ENCODE assay signal across 16 cellular contexts in genomic region chr2:42030196-42030759, GRCh38. TPM values are rescaled to one million over a fixed set of nuclear protein-coding genes. Genes with fewer than 3 reads are reported as not detected.
A peak's percentile ranks its signal among the peaks of the same experiment; 100 is the strongest.
DNase-seq lines count a peak whose midpoint lies in the region; ATAC-seq and TF ChIP-seq lines count a peak whose summit lies in the region.
"Had no signal": no experiment of that assay in that cellular context is flagged by ENCODE, and none has a peak within 500 bp of the region (broad histone marks: within the 10 kb centered on the region; RNA-seq: fewer than 3 reads in every experiment).

No MANE protein-coding gene starts in this region.

- DNase-seq in H9 (peak; percentile 57), left kidney (ENCODE audit: low read depth, low spot score) (peak; percentile 84), SK-N-DZ (ENCODE audit: low spot score) (no peak)
- no peak for DNase-seq in activated naive CD8-positive, alpha-beta T cell treated with anti-CD3 and anti-CD28 coated beads for 36 hours
- DNase-seq: CD4-positive, alpha-beta memory T cell; Kasumi-1; NCI-H1105; NK-92 treated with Interleukin-12 subunit alpha and Interleukin-12 subunit beta, amount 100 ng/mL, for 24 hours; ovary had no signal

- H2BK20ac ChIP-seq in H9 (ENCODE audit: low read depth, low read length, poor library complexity, severe bottlenecking) = no peak overlapping the region

- no CpG with 5 or more reads among the region's 19 CpGs for WGBS in H9 (ENCODE audit: extremely low coverage, insufficient read length, low lambda C conversion rate)

- H3K27ac ChIP-seq in H9 (ENCODE audit: insufficient read length, low read depth, low read length) = no peak overlapping the region
- peak overlapping the region; percentile 11 for H3K27ac ChIP-seq in temporal lobe (ENCODE audit: low read depth, low read length)
- H3K27ac ChIP-seq: ovary, RWPE1 had no signal

- H2BK15ac ChIP-seq in H9 (ENCODE audit: low read depth, low read length) = no peak overlapping the region

- no peaks in the 10 kb centered on the region for H4K20me1 ChIP-seq in H9 (ENCODE audit: control insufficient read depth, insufficient read depth, insufficient read length)

- no peak overlapping the region for H3K23ac ChIP-seq in H9 (ENCODE audit: insufficient read length, low read depth, low read length)

- H3T11ph ChIP-seq in H9 (ENCODE audit: low read length) = no peak overlapping the region

- no peak overlapping the region for H3K4me2 ChIP-seq in H9 (ENCODE audit: insufficient read depth, insufficient read length, low read length)

- H4K5ac ChIP-seq in H9 (ENCODE audit: insufficient read length, low read depth, low read length) = no peak overlapping the region

- ATAC-seq in HG03439 (IDR thresholded peaks at IDR 0.05; ENCODE audit: unreplicated experiment) = no peak
- ATAC-seq: activated CD4-positive, CD25-positive, alpha-beta regulatory T cell treated with anti-CD3 and anti-CD28 coated beads, Interleukin-2, amount 50 U/mL, for 24 hours; activated naive CD4-positive, alpha-beta T cell treated with anti-CD3 and anti-CD28 coated beads, Interleukin-2, amount 50 U/mL, for 72 hours; sciatic nerve had no signal

- H3K23me2 ChIP-seq in H9 (ENCODE audit: insufficient read length, low read depth, low read length, poor library complexity, severe bottlenecking) = no peaks in the 10 kb centered on the region

- H3K56ac ChIP-seq in H9 (ENCODE audit: insufficient read length, low read depth, low read length) = no peak overlapping the region

- no peak overlapping the region for H4K91ac ChIP-seq in H9 (ENCODE audit: insufficient read length, low read depth, low read length)

- no peak overlapping the region for H3K14ac ChIP-seq in H9 (ENCODE audit: insufficient read depth, low read length)

- no peak overlapping the region for H2BK5ac ChIP-seq in H9 (ENCODE audit: insufficient read length, low read length)

- no peak overlapping the region for H2BK12ac ChIP-seq in H9 (ENCODE audit: insufficient read length, low read depth, low read length)

- H2AFZ ChIP-seq in H9 (ENCODE audit: low read length) = no peak overlapping the region

- H2BK120ac ChIP-seq in H9 (ENCODE audit: low read depth, low read length, poor library complexity, severe bottlenecking) = no peak overlapping the region

- no peaks in the 10 kb centered on the region for H3K9me3 ChIP-seq in H9 (ENCODE audit: control insufficient read depth, low read depth, low read length)
- H3K9me3 ChIP-seq: ovary had no signal

- TF ChIP-seq CTCF in H9 (conservative IDR thresholded peaks at IDR 0.05) (no peak), brain (conservative IDR thresholded peaks at IDR 0.05) (no peak)

- H3K79me1 ChIP-seq in H9 (ENCODE audit: insufficient read depth, low read depth, low read length, poor library complexity, severe bottlenecking) = no peaks in the 10 kb centered on the region

- peak overlapping the region in 1 of 2 experiments; percentile 47; a peak in 2 of 5 replicates for H3K4me3 Mint-ChIP-seq in H9
- H3K4me3 Mint-ChIP-seq in brain = peak overlapping the region in 1 of 5 experiments; percentile 20
- H3K4me3 Mint-ChIP-seq in activated naive CD8-positive, alpha-beta T cell treated with anti-CD3 and anti-CD28 coated beads for 36 hours = no peak overlapping the region

- peaks cover 5 to 8% (median 6%) of the 10 kb centered on the region in 3 experiments; a peak in 6 of 7 replicates for H3K36me3 Mint-ChIP-seq in H9 (ENCODE audit: insufficient read depth in 1 of 3, low read depth in 3 of 3)
- H3K36me3 Mint-ChIP-seq in brain = no peaks in the 10 kb centered on the region
- no peaks in the 10 kb centered on the region for H3K36me3 Mint-ChIP-seq in activated naive CD8-positive, alpha-beta T cell treated with anti-CD3 and anti-CD28 coated beads for 36 hours
- H3K36me3 Mint-ChIP-seq: activated naive CD4-positive, alpha-beta T cell treated with anti-CD3 and anti-CD28 coated beads, Interleukin-2, amount 50 U/mL, for 72 hours; CD4-positive, alpha-beta memory T cell had no signal

- H3K27me3 ChIP-seq in H9 (ENCODE audit: insufficient read depth, low read length) = peaks cover 2% of the 10 kb centered on the region; the same call in 1 of the 2 replicates
- H3K27me3 ChIP-seq: ovary had no signal

- H3K4me1 Mint-ChIP-seq in H9 (peaks cover 63% of the 10 kb centered on the region in 2 experiments), brain (peaks cover 53% of the 10 kb centered on the region)
- H3K4me1 Mint-ChIP-seq in activated naive CD8-positive, alpha-beta T cell treated with anti-CD3 and anti-CD28 coated beads for 36 hours = no peaks in the 10 kb centered on the region

- H3K79me2 ChIP-seq in H9 (ENCODE audit: insufficient read depth, low read length) = no peaks in the 10 kb centered on the region

- no peak overlapping the region for H3K4ac ChIP-seq in H9 (ENCODE audit: low read depth, low read length)

- H3K9me3 Mint-ChIP-seq in H9 (peaks cover 3 to 6% of the 10 kb centered on the region in 2 experiments; a peak in 4 of 5 replicates), brain (peaks cover 0 to 4% (median 3%) of the 10 kb centered on the region in 5 experiments)
- H3K9me3 Mint-ChIP-seq in activated naive CD8-positive, alpha-beta T cell treated with anti-CD3 and anti-CD28 coated beads for 36 hours = no peaks in the 10 kb centered on the region
- H3K9me3 Mint-ChIP-seq: activated naive CD4-positive, alpha-beta T cell treated with anti-CD3 and anti-CD28 coated beads, Interleukin-2, amount 50 U/mL, for 72 hours had no signal

- H4K8ac ChIP-seq in H9 (replicated peaks; ENCODE audit: insufficient read length, low read depth, low read length) = no peak overlapping the region

- H3K27me3 Mint-ChIP-seq in H9 (ENCODE audit: low read depth) (peaks cover 24% of the 10 kb centered on the region), brain (no peaks in the 10 kb centered on the region)
- H3K27me3 Mint-ChIP-seq in activated naive CD8-positive, alpha-beta T cell treated with anti-CD3 and anti-CD28 coated beads for 36 hours = peaks cover 24% of the 10 kb centered on the region

- H3K4me1 ChIP-seq in H9 (ENCODE audit: insufficient read depth, low read length) = peaks cover 24% of the 10 kb centered on the region; the same call in 1 of the 2 replicates

- H3K27ac Mint-ChIP-seq in H9 (peak overlapping the region; percentile 92 to 97 (median 95)), brain (peak overlapping the region in 3 of 5 experiments; percentile 37 to 74 (median 64))
- H3K27ac Mint-ChIP-seq in activated naive CD8-positive, alpha-beta T cell treated with anti-CD3 and anti-CD28 coated beads for 36 hours = no peak overlapping the region
- H3K27ac Mint-ChIP-seq: activated naive CD4-positive, alpha-beta T cell treated with anti-CD3 and anti-CD28 coated beads, Interleukin-2, amount 50 U/mL, for 72 hours; CD4-positive, alpha-beta memory T cell had no signal

- peak overlapping the region; percentile 66 for H3K18ac ChIP-seq in H9 (ENCODE audit: insufficient read length, low read depth, low read length)

- no peak overlapping the region for H3K9ac ChIP-seq in H9 (ENCODE audit: extremely low read depth, insufficient read length, low read length)

- no peak overlapping the region for H2AK5ac ChIP-seq in H9 (ENCODE audit: insufficient read length, low read length)

RNA-seq across cellular contexts. Expression of gene PKDCC, which starts 17.5 kb away (rescaled TPM):
- total RNA-seq in H9 (2021) (134 and 135 TPM in 2 replicates), temporal lobe (9.6 TPM)
- 4.1 TPM for polyA plus RNA-seq in brain (ENCODE audit: insufficient read depth, low read depth, low replicate concordance)
- not detected for total RNA-seq in activated naive CD8-positive, alpha-beta T cell treated with anti-CD3 and anti-CD28 coated beads for 36 hours
- 46.6 and 70.2 TPM in 2 replicates for polyA plus RNA-seq in SK-N-DZ (2014; cell fraction: cytosol; rRNA removed)
- 231 and 310 TPM in 2 replicates for polyA plus RNA-seq in SK-N-DZ (2014; cell fraction: nucleus; rRNA removed)
- total RNA-seq: activated naive CD4-positive, alpha-beta T cell treated with anti-CD3 and anti-CD28 coated beads, Interleukin-2, amount 50 U/mL, for 72 hours; CD4-positive, alpha-beta memory T cell had no signal

Comparison
In these comparisons a context has a peak if more than half of its experiments do, and no peak if none do; other contexts are left out.
1. DNase-seq: peak in H9 (single experiment) and left kidney (single experiment); none in activated naive CD8-positive, alpha-beta T cell treated with anti-CD3 and anti-CD28 coated beads for 36 hours (single experiment) and SK-N-DZ (single experiment).
2. RNA of gene PKDCC, which starts 17.5 kb away (total RNA-seq): 134 to 135 TPM in H9; 9.6 TPM in temporal lobe (single experiment) and not detected in activated naive CD8-positive, alpha-beta T cell treated with anti-CD3 and anti-CD28 coated beads for 36 hours; every median in the first group is over 10 times any median in the second.